ENCODE assay signal across 9 cellular contexts in the genomic region with DNA sequence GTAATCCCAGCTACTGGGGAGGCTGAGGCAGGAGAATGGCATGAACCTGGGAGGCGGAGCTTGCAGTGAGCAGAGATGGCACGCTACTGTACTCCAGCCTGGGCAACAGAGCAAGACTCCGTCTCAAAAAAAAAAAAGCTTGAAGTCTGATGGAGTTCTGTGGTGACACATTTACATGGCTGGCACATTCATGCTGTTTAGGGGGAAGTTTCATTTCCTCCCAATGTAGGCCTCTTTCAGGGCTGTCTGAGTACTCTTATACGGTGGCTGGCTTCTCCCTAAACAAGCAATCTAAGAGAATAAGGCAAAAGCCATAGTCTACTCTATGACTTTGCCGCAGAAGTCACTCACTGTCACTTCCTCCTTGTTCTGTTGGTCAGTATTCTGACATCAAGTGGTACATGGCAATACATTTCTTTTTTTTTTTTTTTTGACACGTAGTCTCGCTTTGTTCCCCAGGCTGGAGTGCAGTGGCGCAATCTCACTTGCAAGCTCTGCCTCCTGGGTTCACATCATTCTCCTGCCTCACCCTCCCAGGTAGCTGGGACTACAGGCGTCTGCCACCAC. TPM values are rescaled to one million over a fixed set of nuclear protein-coding genes. Genes with fewer than 3 reads are reported as not detected.
DNase-seq lines count a peak whose midpoint lies in the region; ATAC-seq and TF ChIP-seq lines count a peak whose summit lies in the region.
"Had no signal": no experiment of that assay in that cellular context is flagged by ENCODE, and none has a peak within 500 bp of the region (broad histone marks: within the 10 kb centered on the region; RNA-seq: fewer than 3 reads in every experiment).

No MANE protein-coding gene starts in this region.

- no peaks in the 10 kb centered on the region for H3K9me2 ChIP-seq in OCI-LY1 (ENCODE audit: low read depth, low read length)

- TF ChIP-seq POLR2A in gastrocnemius medialis (IDR thresholded peaks at IDR 0.05), result no peak

- H3K4me1 ChIP-seq in OCI-LY1 (ENCODE audit: insufficient read depth, low read length, severe bottlenecking) (peaks cover 51% of the 10 kb centered on the region), gastrocnemius medialis (peaks cover 11 to 24% of the 10 kb centered on the region in 2 donors)
- H3K4me1 ChIP-seq: parathyroid adenoma had no signal

- intact Hi-C loops in gastrocnemius medialis (cut with DNase I; ENCODE audit: low total_unique reads), result no loop called here

- H3K79me2 ChIP-seq in OCI-LY1 (ENCODE audit: insufficient read depth, low read length), result peaks cover 19% of the 10 kb centered on the region; the same call in 1 of the 2 replicates

- no peaks in the 10 kb centered on the region for H3K27me3 ChIP-seq in OCI-LY1 (ENCODE audit: insufficient read depth, low read length)
- H3K27me3 ChIP-seq in gastrocnemius medialis, result no peaks in the 10 kb centered on the region

- DNase-seq in pons (ENCODE audit: low spot score), result peak; percentile 55
- no peak for DNase-seq in NCI-H345 treated with DMSO at 0.1 percent for 48 hours (lab: John Stamatoyannopoulos, UW; ENCODE audit: unreplicated experiment)
- DNase-seq in NCI-H1694 treated with DMSO at 0.1 percent for 48 hours (lab: John Stamatoyannopoulos, UW), result no peak
- no peak for DNase-seq in gastrocnemius medialis
- no peak for DNase-seq in NCI-H2107 (lab: John Stamatoyannopoulos, UW)

- H3K9me3 ChIP-seq in OCI-LY1 (ENCODE audit: low read length) (no peaks in the 10 kb centered on the region), gastrocnemius medialis (no peaks in the 10 kb centered on the region)

- H3K36me3 ChIP-seq in OCI-LY1 (ENCODE audit: insufficient read depth, low read length), result peaks cover 73% of the 10 kb centered on the region
- H3K36me3 ChIP-seq in gastrocnemius medialis, result peaks cover 6 to 31% of the 10 kb centered on the region in 2 donors

- TF ChIP-seq CTCF in OCI-LY1 (IDR thresholded peaks at IDR 0.05; ENCODE audit: low read length) (no peak), gastrocnemius medialis (IDR thresholded peaks at IDR 0.05 in 4 of 5, conservative IDR thresholded peaks at IDR 0.05 in 1 of 5) (no peak)

- H3K27ac ChIP-seq in OCI-LY1 (ENCODE audit: low read depth, low read length, poor library complexity, severe bottlenecking), result peak overlapping the region; percentile 84
- peak overlapping the region in 2 of 4 donors; percentile 4 to 60 for H3K27ac ChIP-seq in gastrocnemius medialis
- H3K27ac ChIP-seq: parathyroid adenoma had no signal

- ATAC-seq in GM18868 (IDR thresholded peaks at IDR 0.05; ENCODE audit: unreplicated experiment) (peak; percentile 80), HG02642 (IDR thresholded peaks at IDR 0.05; ENCODE audit: poor library complexity, unreplicated experiment) (peak; percentile 84), gastrocnemius medialis (no peak)

- peak overlapping the region; percentile 43; the same call in 1 of the 2 replicates for H3K4me2 ChIP-seq in OCI-LY1 (ENCODE audit: low read length)

- no peak overlapping the region for H3K4me3 ChIP-seq in OCI-LY1 (ENCODE audit: low read depth, low read length, poor library complexity, severe bottlenecking)
- H3K4me3 ChIP-seq in gastrocnemius medialis, result no peak overlapping the region

- H3F3A ChIP-seq in OCI-LY1 (ENCODE audit: insufficient read depth, low read length), result no peaks in the 10 kb centered on the region

- in situ Hi-C loops in gastrocnemius medialis (cut with MboI; ENCODE audit: low sequenced_read_pairs in 4 of 4), result loop anchor here in 1 of 4 donors (5.0 kb wide), 1 partner anchor 36 kb away; no protein-coding TSS in a partner anchor

- H2AFZ ChIP-seq in OCI-LY1 (ENCODE audit: low read length), result no peak overlapping the region
- H2AFZ ChIP-seq: parathyroid adenoma had no signal

- H4K20me1 ChIP-seq in OCI-LY1 (ENCODE audit: insufficient read depth, low read length), result no peaks in the 10 kb centered on the region; the same call in 1 of the 2 replicates

- H3K9ac ChIP-seq in OCI-LY1 (ENCODE audit: low read length), result no peak overlapping the region; the same call in 1 of the 2 replicates
- H3K9ac ChIP-seq: parathyroid adenoma had no signal

RNA-seq across cellular contexts. Expression of a gene that starts 41.2 kb away (rescaled TPM):
- 1 to 10 TPM; 1.9 to 7.8 (median 4.0) TPM for total RNA-seq in gastrocnemius medialis

RNA-seq across cellular contexts. Expression of a gene that starts 41.5 kb away (rescaled TPM):
- 1 to 10 TPM; 1.8 to 4.1 (median 2.5) TPM for total RNA-seq in gastrocnemius medialis

Comparison
In these comparisons a context has a peak if more than half of its experiments do, and no peak if none do; other contexts are left out.
1. ATAC-seq: peak in GM18868 (single experiment) and HG02642 (single experiment); none in gastrocnemius medialis (0 of 2).